ENCODE assay signal across 26 cellular contexts in the genomic region with DNA sequence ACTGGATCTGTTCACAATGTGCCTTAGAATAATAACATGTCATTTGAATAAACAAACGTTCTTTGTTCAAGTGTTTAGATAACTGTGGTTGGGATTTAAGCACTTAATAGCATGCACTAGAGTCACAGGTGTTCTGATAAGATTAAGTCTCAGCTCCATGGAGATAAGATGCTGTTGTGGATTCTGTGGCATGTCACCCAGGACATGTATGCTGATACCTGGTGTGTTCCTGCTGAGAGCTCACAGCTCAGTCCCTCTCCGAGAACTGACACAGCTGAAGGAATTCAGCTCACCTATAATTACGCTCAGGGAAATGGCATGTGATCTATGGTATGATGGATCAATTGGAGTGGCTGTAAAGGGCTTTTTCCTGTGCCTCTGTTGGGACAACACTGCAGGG.
DNase-seq lines count a peak whose midpoint lies in the region; ATAC-seq and TF ChIP-seq lines count a peak whose summit lies in the region.
"Had no signal": no experiment of that assay in that cellular context is flagged by ENCODE, and none has a peak within 500 bp of the region (broad histone marks: within the 10 kb centered on the region; RNA-seq: fewer than 3 reads in every experiment).

No MANE protein-coding gene starts in this region.

- H3K27ac ChIP-seq in SK-N-SH (ENCODE audit: low read depth in 2 of 2, low read length in 1 of 2) (peak overlapping the region; percentile 50 to 94; a peak in 3 of 4 replicates), right cardiac atrium (ENCODE audit: low read length) (no peak overlapping the region), lower lobe of right lung (no peak overlapping the region)
- H3K27ac ChIP-seq: BLaER1 treated with 17β-estradiol and CSF1 and Interleukin-3, amounts not matched to agents 10 nM and 100 nM; esophagus muscularis mucosa; RWPE1; sigmoid colon; SK-N-MC had no signal

- peaks cover 19 to 36% of the 10 kb centered on the region in 2 experiments for H3K4me1 ChIP-seq in SK-N-SH (ENCODE audit: control insufficient read depth in 1 of 2, insufficient read depth in 2 of 2, low read depth in 1 of 2, low read length in 1 of 2)
- peaks cover 3% of the 10 kb centered on the region for H3K4me1 ChIP-seq in right cardiac atrium (ENCODE audit: control insufficient read depth, insufficient read depth, low read length)
- no peaks in the 10 kb centered on the region for H3K4me1 ChIP-seq in lower lobe of right lung
- H3K4me1 ChIP-seq: Caco-2, esophagus muscularis mucosa had no signal

- H3K36me3 ChIP-seq in SK-N-SH (replicated peaks in 1 of 2; ENCODE audit: control insufficient read depth in 1 of 2, insufficient read depth in 2 of 2, low read length in 1 of 2) (no peaks in the 10 kb centered on the region), lower lobe of right lung (no peaks in the 10 kb centered on the region)
- H3K36me3 ChIP-seq: BLaER1 treated with 17β-estradiol and CSF1 and Interleukin-3, amounts not matched to agents 10 nM and 100 nM; esophagus muscularis mucosa; sigmoid colon had no signal

- no peak for TF ChIP-seq EP300 in SK-N-SH (IDR thresholded peaks at IDR 0.05; ENCODE audit: borderline replicate concordance in 1 of 2, low read depth in 1 of 2, low read length in 1 of 2)

- intact Hi-C loops in right cardiac atrium (cut with DNase I) = no loop called here
- intact Hi-C loops in lower lobe of right lung (cut with DNase I) = no loop called here

- H3K9ac ChIP-seq in SK-N-SH = no peak overlapping the region
- H3K9ac ChIP-seq: BLaER1 treated with 17β-estradiol and CSF1 and Interleukin-3, amounts not matched to agents 10 nM and 100 nM had no signal

- peaks cover 30% of the 10 kb centered on the region for H3F3A ChIP-seq in SK-N-SH (replicated peaks; ENCODE audit: insufficient read depth)

- CTCF ChIA-PET in SK-N-SH (lab: Yijun Ruan, JAX) = interaction anchor here (1.1 kb wide), 1 partner anchor 344 kb away, joined by 3 read pairs; no protein-coding TSS in a partner anchor

- H3K9me3 ChIP-seq in SK-N-SH (no peaks in the 10 kb centered on the region), right cardiac atrium (ENCODE audit: control insufficient read depth, low read length) (no peaks in the 10 kb centered on the region), lower lobe of right lung (no peaks in the 10 kb centered on the region)
- H3K9me3 ChIP-seq: BLaER1 treated with 17β-estradiol and CSF1 and Interleukin-3, amounts not matched to agents 10 nM and 100 nM; Caco-2; esophagus muscularis mucosa; sigmoid colon had no signal

- H3K79me2 ChIP-seq in SK-N-SH (ENCODE audit: insufficient read depth) = no peaks in the 10 kb centered on the region

- POLR2A ChIA-PET in SK-N-SH (lab: Yijun Ruan, JAX) = no interaction called here

- DNase-seq in DMS79 treated with DMSO at 0.1 percent for 48 hours (lab: John Stamatoyannopoulos, UW) = peak; percentile 69
- DNase-seq in NCI-H2029 (lab: John Stamatoyannopoulos, UW) = peak; percentile 14
- no peak for DNase-seq in SK-N-SH
- no peak for DNase-seq in mesothelial cell of epicardium (ENCODE audit: low spot score in 2 of 2, unreplicated experiment in 2 of 2)
- no peak for DNase-seq in right cardiac atrium
- no peak for DNase-seq in lower lobe of right lung
- DNase-seq in NCI-H345 treated with DMSO at 0.1 percent for 48 hours (lab: John Stamatoyannopoulos, UW; ENCODE audit: unreplicated experiment) = no peak
- DNase-seq: activated CD4-positive, alpha-beta T cell treated with anti-CD3 and anti-CD28 coated beads for 48 hours; activated gamma-delta T cell; activated T-cell treated with anti-CD3 and anti-CD28 coated beads, Interleukin-2, amount 50 U/mL, for 1 hour; Caco-2; central memory CD4-positive, alpha-beta T cell; left cardiac atrium; mammary epithelial cell; NCI-H1930; NCI-H446; sigmoid colon; stimulated activated CD4-positive, alpha-beta T cell treated with anti-CD3 and anti-CD28 coated beads, Interleukin-4, amount 100 ng/mL, for 4 hours; stimulated activated naive CD4-positive, alpha-beta T cell; T-helper 2 cell had no signal

- no peak for ATAC-seq in right cardiac atrium
- ATAC-seq in lower lobe of right lung = no peak
- ATAC-seq in GM18502 (IDR thresholded peaks at IDR 0.05; ENCODE audit: poor library complexity, unreplicated experiment) = no peak
- ATAC-seq: left cardiac atrium had no signal

- no peaks in the 10 kb centered on the region for H4K20me1 ChIP-seq in SK-N-SH (ENCODE audit: insufficient read depth)
- H4K20me1 ChIP-seq: BLaER1 treated with 17β-estradiol and CSF1 and Interleukin-3, amounts not matched to agents 10 nM and 100 nM had no signal

- no peak for TF ChIP-seq RAD21 in SK-N-SH (IDR thresholded peaks at IDR 0.05; ENCODE audit: low read length)

- H3K9me3 Mint-ChIP-seq in mesothelial cell of epicardium = no peaks in the 10 kb centered on the region
- H3K9me3 Mint-ChIP-seq: dendritic cell treated with granulocyte-macrophage colony-stimulating factor and Interleukin-4, amounts not matched to agents 40 ng/mL and 50 ng/mL, for 4 days had no signal

- H3K4me3 ChIP-seq in SK-N-SH (ENCODE audit: low read depth in 2 of 2, low read length in 1 of 2) (no peak overlapping the region), right cardiac atrium (ENCODE audit: low read length) (no peak overlapping the region), lower lobe of right lung (no peak overlapping the region)
- H3K4me3 ChIP-seq: BLaER1 treated with 17β-estradiol and CSF1 and Interleukin-3, amounts not matched to agents 10 nM and 100 nM; esophagus muscularis mucosa; sigmoid colon; SK-N-MC had no signal

- TF ChIP-seq CTCF in SK-N-SH (IDR thresholded peaks at IDR 0.05) (no peak), mesothelial cell of epicardium (IDR thresholded peaks at IDR 0.05; ENCODE audit: unreplicated experiment) (no peak), lower lobe of right lung (IDR thresholded peaks at IDR 0.05) (no peak)

- no peaks in the 10 kb centered on the region for H3K9me2 ChIP-seq in SK-N-SH

- peak overlapping the region; percentile 48 for H3K27ac Mint-ChIP-seq in mesothelial cell of epicardium
- H3K27ac Mint-ChIP-seq: dendritic cell treated with granulocyte-macrophage colony-stimulating factor and Interleukin-4, amounts not matched to agents 40 ng/mL and 50 ng/mL, for 4 days had no signal

- H2AFZ ChIP-seq in SK-N-SH (ENCODE audit: low read depth) = no peak overlapping the region

- H3K4me2 ChIP-seq in SK-N-SH = no peak overlapping the region

- H3K27me3 Mint-ChIP-seq in mesothelial cell of epicardium (ENCODE audit: low read depth) = peaks cover 6% of the 10 kb centered on the region
- H3K27me3 Mint-ChIP-seq: dendritic cell treated with granulocyte-macrophage colony-stimulating factor and Interleukin-4, amounts not matched to agents 40 ng/mL and 50 ng/mL, for 4 days had no signal

- peaks cover 10% of the 10 kb centered on the region for H3K4me1 Mint-ChIP-seq in mesothelial cell of epicardium

- WGBS in SK-N-SH (ENCODE audit: low lambda C conversion rate) = 65% methylated on average over 2 of the region's 3 CpGs
- 52% methylated on average over 3 of the region's 3 CpGs for WGBS in right cardiac atrium

- H3K36me3 Mint-ChIP-seq in mesothelial cell of epicardium = no peaks in the 10 kb centered on the region

- H3K4me3 Mint-ChIP-seq in mesothelial cell of epicardium = no peak overlapping the region
- H3K4me3 Mint-ChIP-seq: dendritic cell treated with granulocyte-macrophage colony-stimulating factor and Interleukin-4, amounts not matched to agents 40 ng/mL and 50 ng/mL, for 4 days had no signal

- H3K27me3 ChIP-seq in SK-N-SH (ENCODE audit: insufficient read depth) (no peaks in the 10 kb centered on the region), right cardiac atrium (ENCODE audit: control insufficient read depth, insufficient read depth) (no peaks in the 10 kb centered on the region), lower lobe of right lung (ENCODE audit: low read depth) (no peaks in the 10 kb centered on the region)
- H3K27me3 ChIP-seq: BLaER1 treated with 17β-estradiol and CSF1 and Interleukin-3, amounts not matched to agents 10 nM and 100 nM; esophagus muscularis mucosa; sigmoid colon had no signal

TF ChIP-seq in SK-N-SH, 30 proteins besides CTCF, POLR2A, EP300 and RAD21:
- no peak for TF ChIP-seq FOSL2 (IDR thresholded peaks at IDR 0.05; ENCODE audit: borderline replicate concordance, low read depth)
- no peak for TF ChIP-seq NRF1 (IDR thresholded peaks at IDR 0.05; ENCODE audit: low read depth, low read length)
- peak; percentile 41; the same call in 1 of the 2 replicates for TF ChIP-seq GATA2 (CRISPR knock-in tag; IDR thresholded peaks at IDR 0.05)
- no peak for TF ChIP-seq TCF12 (IDR thresholded peaks at IDR 0.05)

Comparison
In these comparisons a context has a peak if more than half of its experiments do, and no peak if none do; other contexts are left out.
1. DNase-seq: peak in DMS79 treated with DMSO at 0.1 percent for 48 hours (single experiment) and NCI-H2029 (single experiment); none in SK-N-SH (single experiment), mesothelial cell of epicardium (0 of 2), right cardiac atrium (0 of 3), lower lobe of right lung (single experiment) and NCI-H345 treated with DMSO at 0.1 percent for 48 hours (single experiment).
2. H3K27ac ChIP-seq: peak in SK-N-SH (2 of 2); none in right cardiac atrium (single experiment) and lower lobe of right lung (single experiment).